ENCODE assay signal across 3 cellular contexts in the genomic region with DNA sequence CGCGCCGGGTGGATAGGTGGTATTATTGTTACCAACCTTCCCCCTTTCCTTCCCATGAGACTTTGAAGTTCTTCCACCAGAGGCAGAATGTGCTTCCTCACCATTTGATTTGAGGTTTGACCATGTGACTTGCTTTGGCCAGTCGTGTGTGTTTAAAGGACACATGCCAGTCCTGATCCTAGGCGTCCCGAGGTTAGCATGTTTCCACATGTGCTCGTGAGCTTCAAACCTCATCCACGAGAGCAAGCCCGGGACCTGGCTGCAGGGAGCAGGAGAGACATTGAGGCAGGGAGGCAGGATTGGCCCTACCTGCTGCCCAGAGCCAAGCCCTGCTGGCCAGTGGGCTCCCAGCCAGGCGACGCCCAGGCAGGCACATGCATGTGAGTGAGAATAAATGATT.
A peak's percentile ranks its signal among the peaks of the same experiment; 100 is the strongest.
TF ChIP-seq lines count a peak whose summit lies in the region.

No MANE protein-coding gene starts in this region.

TF ChIP-seq in HCT116, 20 proteins besides CTCF, POLR2A, EP300 and RAD21:
- TF ChIP-seq ZNF274 (IDR thresholded peaks at IDR 0.05; ENCODE audit: low read depth, low read length) (no peak), ZFX (IDR thresholded peaks at IDR 0.05) (no peak), SRF (IDR thresholded peaks at IDR 0.05; ENCODE audit: low read depth) (no peak), CBX3 (IDR thresholded peaks at IDR 0.05; ENCODE audit: low read depth) (no peak), REST (IDR thresholded peaks at IDR 0.05; ENCODE audit: low read depth) (no peak), ZBTB33 (IDR thresholded peaks at IDR 0.05; ENCODE audit: extremely low read depth, insufficient replicate concordance, low read length) (no peak), YY1 (IDR thresholded peaks at IDR 0.05; ENCODE audit: extremely low read depth, insufficient replicate concordance, low read depth, low read length) (no peak), EZH2phosphoT487 (IDR thresholded peaks at IDR 0.05; ENCODE audit: borderline replicate concordance) (no peak), SP1 (IDR thresholded peaks at IDR 0.05; ENCODE audit: low read depth) (no peak), TCF7L2 (IDR thresholded peaks at IDR 0.05; ENCODE audit: borderline replicate concordance, extremely low read depth, insufficient read depth, insufficient read length) (no peak), CEBPB (IDR thresholded peaks at IDR 0.05; ENCODE audit: low read depth) (no peak), EGR1 (IDR thresholded peaks at IDR 0.05; ENCODE audit: low read depth) (no peak), FOSL1 (IDR thresholded peaks at IDR 0.05; ENCODE audit: low read depth) (no peak), ELF1 (IDR thresholded peaks at IDR 0.05; ENCODE audit: borderline replicate concordance, low read depth) (no peak)
- TF ChIP-seq, protein P1, sequence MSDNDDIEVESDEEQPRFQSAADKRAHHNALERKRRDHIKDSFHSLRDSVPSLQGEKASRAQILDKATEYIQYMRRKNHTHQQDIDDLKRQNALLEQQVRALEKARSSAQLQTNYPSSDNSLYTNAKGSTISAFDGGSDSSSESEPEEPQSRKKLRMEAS (IDR thresholded peaks at IDR 0.05): no peak

TF ChIP-seq in K562, 482 proteins besides CTCF, POLR2A, EP300 and RAD21 (continues in another document):
- TF ChIP-seq L3MBTL2 (IDR thresholded peaks at IDR 0.05) (peak; percentile 83), ZZZ3 (IDR thresholded peaks at IDR 0.05) (no peak), NCOR1 (IDR thresholded peaks at IDR 0.05) (no peak), E2F6 (IDR thresholded peaks at IDR 0.05; ENCODE audit: borderline replicate concordance in 1 of 2, extremely low read depth in 1 of 2, insufficient read depth in 1 of 2, insufficient read length in 1 of 2, low read depth in 1 of 2, low read length in 1 of 2, poor library complexity in 1 of 2, severe bottlenecking in 1 of 2) (peak in 1 of 2 experiments; percentile 33), MGA (IDR thresholded peaks at IDR 0.05) (peak; percentile 82), SMARCC2 (IDR thresholded peaks at IDR 0.05; ENCODE audit: low read depth) (no peak), RAD51 (IDR thresholded peaks at IDR 0.05; ENCODE audit: borderline replicate concordance, low read depth) (peak; percentile 32; the same call in 1 of the 2 replicates)

TF ChIP-seq in SK-N-SH, 30 proteins besides CTCF, POLR2A, EP300 and RAD21:
- TF ChIP-seq RXRA (IDR thresholded peaks at IDR 0.05; ENCODE audit: borderline replicate concordance, low read depth) (no peak), ZBTB33 (IDR thresholded peaks at IDR 0.05; ENCODE audit: borderline replicate concordance, low read depth) (no peak), TAF1 (IDR thresholded peaks at IDR 0.05; ENCODE audit: borderline replicate concordance, low read depth, low read length) (no peak), POLR2AphosphoS5 (IDR thresholded peaks at IDR 0.05; ENCODE audit: low read depth, low read length) (no peak), RFX5 (IDR thresholded peaks at IDR 0.05; ENCODE audit: low read length) (no peak), TEAD4 (IDR thresholded peaks at IDR 0.05; ENCODE audit: borderline replicate concordance, insufficient read depth) (no peak), REST (IDR thresholded peaks at IDR 0.05; ENCODE audit: low read depth, low read length) (no peak), EZH2phosphoT487 (IDR thresholded peaks at IDR 0.05; ENCODE audit: borderline replicate concordance, low read depth) (no peak), JUND (IDR thresholded peaks at IDR 0.05) (no peak), GATA2 (CRISPR knock-in tag; IDR thresholded peaks at IDR 0.05) (no peak), FOXJ3 (CRISPR knock-in tag; IDR thresholded peaks at IDR 0.05) (no peak), TCF12 (IDR thresholded peaks at IDR 0.05) (no peak), FOXM1 (IDR thresholded peaks at IDR 0.05; ENCODE audit: low read depth) (no peak), SIN3A (IDR thresholded peaks at IDR 0.05; ENCODE audit: borderline replicate concordance, low read depth, low read length) (no peak), GABPA (IDR thresholded peaks at IDR 0.05; ENCODE audit: low read depth) (no peak)
- TF ChIP-seq, protein P2, sequence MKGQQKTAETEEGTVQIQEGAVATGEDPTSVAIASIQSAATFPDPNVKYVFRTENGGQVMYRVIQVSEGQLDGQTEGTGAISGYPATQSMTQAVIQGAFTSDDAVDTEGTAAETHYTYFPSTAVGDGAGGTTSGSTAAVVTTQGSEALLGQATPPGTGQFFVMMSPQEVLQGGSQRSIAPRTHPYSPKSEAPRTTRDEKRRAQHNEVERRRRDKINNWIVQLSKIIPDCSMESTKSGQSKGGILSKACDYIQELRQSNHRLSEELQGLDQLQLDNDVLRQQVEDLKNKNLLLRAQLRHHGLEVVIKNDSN (IDR thresholded peaks at IDR 0.05; ENCODE audit: borderline replicate concordance, low read depth): no peak
- TF ChIP-seq, protein P3, sequence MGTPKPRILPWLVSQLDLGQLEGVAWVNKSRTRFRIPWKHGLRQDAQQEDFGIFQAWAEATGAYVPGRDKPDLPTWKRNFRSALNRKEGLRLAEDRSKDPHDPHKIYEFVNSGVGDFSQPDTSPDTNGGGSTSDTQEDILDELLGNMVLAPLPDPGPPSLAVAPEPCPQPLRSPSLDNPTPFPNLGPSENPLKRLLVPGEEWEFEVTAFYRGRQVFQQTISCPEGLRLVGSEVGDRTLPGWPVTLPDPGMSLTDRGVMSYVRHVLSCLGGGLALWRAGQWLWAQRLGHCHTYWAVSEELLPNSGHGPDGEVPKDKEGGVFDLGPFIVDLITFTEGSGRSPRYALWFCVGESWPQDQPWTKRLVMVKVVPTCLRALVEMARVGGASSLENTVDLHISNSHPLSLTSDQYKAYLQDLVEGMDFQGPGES (IDR thresholded peaks at IDR 0.05; ENCODE audit: low read depth, low read length): no peak
